Comparison of ENCODE assay signal across 13 cellular contexts in the genomic region with DNA sequence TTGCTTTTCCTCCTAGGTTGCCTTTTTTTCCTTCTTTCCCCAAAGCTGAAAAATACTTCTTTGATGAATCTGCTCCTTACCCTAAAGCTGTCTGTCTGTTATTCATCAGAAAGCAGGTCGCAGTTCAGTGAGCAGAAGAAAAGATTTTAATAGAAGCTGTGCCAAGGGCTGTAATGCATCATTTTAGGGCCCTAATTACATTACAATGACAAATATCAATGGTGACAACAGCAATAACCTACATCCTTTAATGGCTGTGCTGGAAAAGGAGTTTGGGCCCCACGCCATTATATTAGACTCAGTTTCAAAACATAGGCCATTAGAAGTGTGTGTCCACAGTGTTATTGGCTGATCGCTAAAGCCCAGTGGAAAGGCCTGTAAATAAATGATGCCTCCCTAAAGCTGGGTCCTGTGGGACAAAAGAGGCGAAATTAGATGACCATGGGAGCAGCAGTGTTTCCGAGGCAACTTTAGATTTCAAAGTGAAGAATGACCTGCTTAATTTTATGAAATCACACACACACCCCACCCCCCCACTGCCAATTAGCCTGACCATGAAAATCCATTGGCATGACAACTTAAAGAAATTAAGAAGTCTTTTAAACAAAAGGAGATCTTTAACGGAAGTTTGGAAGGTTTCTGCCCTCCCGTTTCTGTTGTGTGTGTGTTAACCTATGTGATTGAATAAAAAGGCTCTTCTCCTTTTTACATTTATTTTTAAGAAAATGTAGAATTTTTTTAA. TPM values are rescaled to one million over a fixed set of nuclear protein-coding genes. Genes with fewer than 3 reads are reported as not detected.
DNase-seq lines count a peak whose midpoint lies in the region; TF ChIP-seq lines count a peak whose summit lies in the region.
"Had no signal": no experiment of that assay in that cellular context is flagged by ENCODE, and none has a peak within 500 bp of the region (broad histone marks: within the 10 kb centered on the region; RNA-seq: fewer than 3 reads in every experiment).

No MANE protein-coding gene starts in this region.

- BruUV-seq in PC-9 (replicated peaks; lab: Mats Ljungman, UMichigan): no TSS peak
- no TSS peak for BruUV-seq in mammary epithelial cell (replicated peaks; lab: Mats Ljungman, UMichigan)

- CTCF ChIA-PET in PC-9 (lab: Charles Lee) (no interaction called here), mammary epithelial cell (lab: Charles Lee; ENCODE audit: low non-redundant PET) (no interaction called here)

- H3K4me2 ChIP-seq in PC-9: no peak overlapping the region
- H3K4me2 ChIP-seq in skeletal muscle satellite cell (ENCODE audit: low read length): peak overlapping the region; percentile 51
- no peak overlapping the region for H3K4me2 ChIP-seq in mammary epithelial cell (ENCODE audit: insufficient read depth, low read depth, low read length)

- dilution Hi-C loops in mammary epithelial cell (cut with HindIII; ENCODE audit: low sequenced_read_pairs): loop anchor here (5.0 kb wide), 1 partner anchor 77 kb away; no protein-coding TSS in a partner anchor

- H3K27ac ChIP-seq in PC-9: no peak overlapping the region
- H3K27ac ChIP-seq in mammary epithelial cell (ENCODE audit: insufficient read depth, low read depth, low read length): no peak overlapping the region
- H3K27ac ChIP-seq: gastroesophageal sphincter, uterus had no signal

- POLR2A ChIA-PET in PC-9 (lab: Charles Lee; ENCODE audit: unreplicated experiment): no interaction called here

- WGBS in lower leg skin, 2 donors: 77 to 88% methylated on average over 7 of the region's 7 CpGs
- 86% methylated on average over 7 of the region's 7 CpGs for WGBS in mammary epithelial cell (ENCODE audit: low coverage, missing lambda C conversion rate)

- H3K27me3 ChIP-seq in PC-9 (ENCODE audit: insufficient read depth, low read depth) (no peaks in the 10 kb centered on the region), skeletal muscle satellite cell (ENCODE audit: control insufficient read depth, insufficient read depth, low read length) (no peaks in the 10 kb centered on the region), mammary epithelial cell (ENCODE audit: insufficient read depth, low read length) (no peaks in the 10 kb centered on the region)
- H3K27me3 ChIP-seq: gastroesophageal sphincter, uterus had no signal

- H3K79me2 ChIP-seq in PC-9 (ENCODE audit: low read depth) (no peaks in the 10 kb centered on the region), mammary epithelial cell (ENCODE audit: insufficient read depth, low read length) (peaks cover 33% of the 10 kb centered on the region)

- no peaks in the 10 kb centered on the region for H3K9me3 ChIP-seq in PC-9 (ENCODE audit: insufficient read depth, low read depth)
- no peaks in the 10 kb centered on the region for H3K9me3 ChIP-seq in skeletal muscle satellite cell (replicated peaks; ENCODE audit: low read length)
- H3K9me3 ChIP-seq in mammary epithelial cell (replicated peaks; ENCODE audit: insufficient read depth, low read length): no peaks in the 10 kb centered on the region
- H3K9me3 ChIP-seq: gastroesophageal sphincter, uterus had no signal

- H3K9ac ChIP-seq in skeletal muscle satellite cell (ENCODE audit: low read depth, low read length) (peak overlapping the region; percentile 27), mammary epithelial cell (ENCODE audit: insufficient read depth, low read length) (no peak overlapping the region)

- H2AFZ ChIP-seq in PC-9 (0 out of 2 replicates have a peak overlapping the region, but pooled peaks have one; percentile 48), mammary epithelial cell (ENCODE audit: low read depth, low read length) (no peak overlapping the region)

- H3K4me3 ChIP-seq in PC-9 (no peak overlapping the region), skeletal muscle satellite cell (ENCODE audit: low read length) (peak overlapping the region; percentile 9), lower leg skin (ENCODE audit: low read depth, poor library complexity, severe bottlenecking) (no peak overlapping the region), mammary epithelial cell (replicated peaks in 1 of 3; ENCODE audit: insufficient read depth in 1 of 3, low read depth in 2 of 3, low read length in 3 of 3) (no peak overlapping the region)
- H3K4me3 ChIP-seq: gastroesophageal sphincter, uterus had no signal

- DNase-seq in NCI-H1417 (lab: John Stamatoyannopoulos, UW) (peak in 2 of 3 experiments; percentile 19 to 72), NCI-H1417 treated with DMSO at 0.1 percent for 48 hours (lab: John Stamatoyannopoulos, UW) (no peak), PC-9 (no peak), fibroblast of peridontal ligament (ENCODE audit: extremely low read depth) (peak; percentile 64), lower leg skin (ENCODE audit: low spot score in 2 of 2) (no peak), mammary epithelial cell (no peak), NK-92 (lab: John Stamatoyannopoulos, UW; ENCODE audit: unreplicated experiment) (no peak)
- DNase-seq: 8988T, NCI-H1048, right cardiac atrium, uterus had no signal

- H3K4me1 ChIP-seq in PC-9 (replicated peaks; ENCODE audit: insufficient read depth): no peaks in the 10 kb centered on the region
- H3K4me1 ChIP-seq in skeletal muscle satellite cell (ENCODE audit: control insufficient read depth, insufficient read depth, low read length): peaks cover 40% of the 10 kb centered on the region
- peaks cover 7% of the 10 kb centered on the region for H3K4me1 ChIP-seq in mammary epithelial cell (ENCODE audit: insufficient read depth, low read length)

- H3F3A ChIP-seq in PC-9 (ENCODE audit: insufficient read depth, low read depth): no peaks in the 10 kb centered on the region

- H4K20me1 ChIP-seq in PC-9 (ENCODE audit: insufficient read depth) (no peaks in the 10 kb centered on the region), mammary epithelial cell (ENCODE audit: insufficient read depth, low read length) (no peaks in the 10 kb centered on the region)

- no peaks in the 10 kb centered on the region for H3K36me3 ChIP-seq in PC-9 (ENCODE audit: low read depth)
- H3K36me3 ChIP-seq in skeletal muscle satellite cell (ENCODE audit: insufficient read depth, low read length): peaks cover 15% of the 10 kb centered on the region
- H3K36me3 ChIP-seq in mammary epithelial cell (ENCODE audit: insufficient read depth, low read length): no peaks in the 10 kb centered on the region
- H3K36me3 ChIP-seq: gastroesophageal sphincter, uterus had no signal

- intact Hi-C loops in PC-9 (cut with micrococcal nuclease; ENCODE audit: unreplicated experiment): no loop called here
- intact Hi-C loops in lower leg skin (cut with DNase I; ENCODE audit: low total_unique reads): no loop called here
- intact Hi-C loops in mammary epithelial cell (cut with micrococcal nuclease): loop anchor here (5.0 kb wide), 1 partner anchor 62 kb away; no protein-coding TSS in a partner anchor

- no peaks in the 10 kb centered on the region for H3K9me2 ChIP-seq in PC-9 (ENCODE audit: insufficient read depth)

- no peak for TF ChIP-seq POLR2A in lower leg skin (IDR thresholded peaks at IDR 0.05)

- TF ChIP-seq CTCF in PC-9 (conservative IDR thresholded peaks at IDR 0.05): no peak
- TF ChIP-seq CTCF in lower leg skin (IDR thresholded peaks at IDR 0.05): no peak
- TF ChIP-seq CTCF in mammary epithelial cell (conservative IDR thresholded peaks at IDR 0.05 in 1 of 2, IDR thresholded peaks at IDR 0.05 in 1 of 2; ENCODE audit: extremely low read depth in 1 of 2, insufficient read depth in 1 of 2, low read depth in 1 of 2, low read length in 2 of 2): no peak

- in situ Hi-C loops in mammary epithelial cell (cut with MboI; ENCODE audit: low sequenced_read_pairs in 2 of 2): no loop called here

RNA-seq across cellular contexts. Expression of a gene that starts 38.4 kb away (rescaled TPM):
- total RNA-seq in PC-9 (2021): not detected in 2 replicates
- total RNA-seq in skeletal muscle satellite cell (2012; rRNA removed): 5.6 and 12.9 TPM in 2 replicates
- 10 to 100 TPM; 46.8 to 97.9 (median 54.1) TPM for total RNA-seq in lower leg skin
- 10 to 100 TPM; 32.8 to 38.4 TPM for total RNA-seq in mammary epithelial cell
- 26.0 TPM for polyA plus RNA-seq in mammary epithelial cell
- polyA minus RNA-seq in mammary epithelial cell: 63.0 TPM

Comparison
In these comparisons a context has a peak if more than half of its experiments do, and no peak if none do; other contexts are left out.
1. DNase-seq: peak in NCI-H1417 (2 of 3) and fibroblast of peridontal ligament (single experiment); none in NCI-H1417 treated with DMSO at 0.1 percent for 48 hours (single experiment), PC-9 (0 of 2), lower leg skin (0 of 2), mammary epithelial cell (single experiment) and NK-92 (single experiment).
2. RNA of a gene that starts 38.4 kb away (total RNA-seq): 46.8 to 97.9 TPM in lower leg skin and 32.8 to 38.4 TPM in mammary epithelial cell; not detected in PC-9; every median in the first group is over 10 times any median in the second.